ENCODE assay signal across 11 cellular contexts in genomic region chr7:120064565-120064964, GRCh38.
DNase-seq lines count a peak whose midpoint lies in the region; ATAC-seq and TF ChIP-seq lines count a peak whose summit lies in the region.
"Had no signal": no experiment of that assay in that cellular context is flagged by ENCODE, and none has a peak within 500 bp of the region (broad histone marks: within the 10 kb centered on the region; RNA-seq: fewer than 3 reads in every experiment).

No MANE protein-coding gene starts in this region.

- no peaks in the 10 kb centered on the region for H3F3A ChIP-seq in SK-N-SH (replicated peaks; ENCODE audit: insufficient read depth)

- TF ChIP-seq CTCF in cardiac fibroblast (IDR thresholded peaks at IDR 0.05; ENCODE audit: low read depth, low read length): no peak
- TF ChIP-seq CTCF in SK-N-SH (IDR thresholded peaks at IDR 0.05): no peak

- H3K27ac ChIP-seq in SK-N-SH (ENCODE audit: low read depth in 2 of 2, low read length in 1 of 2): no peak overlapping the region

- TF ChIP-seq EP300 in SK-N-SH (IDR thresholded peaks at IDR 0.05; ENCODE audit: borderline replicate concordance in 1 of 2, low read depth in 1 of 2, low read length in 1 of 2): no peak

- CTCF ChIA-PET in SK-N-SH (lab: Yijun Ruan, JAX): no interaction called here

- H3K4me3 ChIP-seq in cardiac fibroblast (replicated peaks in 1 of 2; ENCODE audit: low read depth in 2 of 2, low read length in 2 of 2): no peak overlapping the region
- no peak overlapping the region for H3K4me3 ChIP-seq in SK-N-SH (ENCODE audit: low read depth in 2 of 2, low read length in 1 of 2)
- no peak overlapping the region for H3K4me3 ChIP-seq in H7 (ENCODE audit: insufficient read depth, low read depth, low read length)

- H3K4me2 ChIP-seq in SK-N-SH: no peak overlapping the region

- no peaks in the 10 kb centered on the region for H3K79me2 ChIP-seq in SK-N-SH (ENCODE audit: insufficient read depth)

- peak; percentile 15 for DNase-seq in AG08396 (ENCODE audit: low spot score)
- peak; percentile 81 to 92 for DNase-seq in cardiac fibroblast (ENCODE audit: low read depth in 2 of 2)
- DNase-seq in D341Med (ENCODE audit: low spot score): no peak
- no peak for DNase-seq in SK-N-SH
- no peak for DNase-seq in H7
- no peak for DNase-seq in NCI-H510A treated with DMSO at 0.1 percent for 48 hours (lab: John Stamatoyannopoulos, UW)
- DNase-seq: activated CD8-positive, alpha-beta T cell treated with anti-CD3 and anti-CD28 coated beads for 36 hours; islet precursor cell; stimulated activated naive CD4-positive, alpha-beta T cell treated with Interleukin-2 at 50 U/mL for 16 hours had no signal

- H3K4me1 ChIP-seq in SK-N-SH (ENCODE audit: control insufficient read depth in 1 of 2, insufficient read depth in 2 of 2, low read depth in 1 of 2, low read length in 1 of 2): no peaks in the 10 kb centered on the region

- no peaks in the 10 kb centered on the region for H3K27me3 ChIP-seq in SK-N-SH (ENCODE audit: insufficient read depth)
- H3K27me3 ChIP-seq in H7 (ENCODE audit: control insufficient read depth, insufficient read depth, low read length): no peaks in the 10 kb centered on the region

- no peaks in the 10 kb centered on the region for H4K20me1 ChIP-seq in SK-N-SH (ENCODE audit: insufficient read depth)

- POLR2A ChIA-PET in SK-N-SH (lab: Yijun Ruan, JAX): no interaction called here

- H3K36me3 ChIP-seq in SK-N-SH (replicated peaks in 1 of 2; ENCODE audit: control insufficient read depth in 1 of 2, insufficient read depth in 2 of 2, low read length in 1 of 2) (no peaks in the 10 kb centered on the region), H7 (replicated peaks; ENCODE audit: control insufficient read depth, insufficient read depth, low read length) (no peaks in the 10 kb centered on the region)

- peak; percentile 59 for ATAC-seq in GM19438 (IDR thresholded peaks at IDR 0.05; ENCODE audit: low read depth, unreplicated experiment)
- ATAC-seq in HG03060 (IDR thresholded peaks at IDR 0.05; ENCODE audit: low read depth, unreplicated experiment): peak; percentile 56
- ATAC-seq: activated CD8-positive, alpha-beta T cell treated with anti-CD3 and anti-CD28 coated beads for 36 hours had no signal

- no peaks in the 10 kb centered on the region for H3K9me2 ChIP-seq in SK-N-SH

- H3K9ac ChIP-seq in SK-N-SH: no peak overlapping the region

- no peak for TF ChIP-seq RAD21 in SK-N-SH (IDR thresholded peaks at IDR 0.05; ENCODE audit: low read length)

- H2AFZ ChIP-seq in SK-N-SH (ENCODE audit: low read depth): no peak overlapping the region

- H3K9me3 ChIP-seq in SK-N-SH: no peaks in the 10 kb centered on the region

TF ChIP-seq in SK-N-SH, 30 proteins besides CTCF, POLR2A, EP300 and RAD21:
- TF ChIP-seq SIN3A (IDR thresholded peaks at IDR 0.05; ENCODE audit: borderline replicate concordance, low read depth, low read length): no peak
- TF ChIP-seq REST (IDR thresholded peaks at IDR 0.05; ENCODE audit: low read depth, low read length): no peak
- TF ChIP-seq MEF2A (IDR thresholded peaks at IDR 0.05; ENCODE audit: borderline replicate concordance, low read depth): no peak
- TF ChIP-seq TAF1 (IDR thresholded peaks at IDR 0.05; ENCODE audit: borderline replicate concordance, low read depth, low read length): no peak
- TF ChIP-seq, protein P1, sequence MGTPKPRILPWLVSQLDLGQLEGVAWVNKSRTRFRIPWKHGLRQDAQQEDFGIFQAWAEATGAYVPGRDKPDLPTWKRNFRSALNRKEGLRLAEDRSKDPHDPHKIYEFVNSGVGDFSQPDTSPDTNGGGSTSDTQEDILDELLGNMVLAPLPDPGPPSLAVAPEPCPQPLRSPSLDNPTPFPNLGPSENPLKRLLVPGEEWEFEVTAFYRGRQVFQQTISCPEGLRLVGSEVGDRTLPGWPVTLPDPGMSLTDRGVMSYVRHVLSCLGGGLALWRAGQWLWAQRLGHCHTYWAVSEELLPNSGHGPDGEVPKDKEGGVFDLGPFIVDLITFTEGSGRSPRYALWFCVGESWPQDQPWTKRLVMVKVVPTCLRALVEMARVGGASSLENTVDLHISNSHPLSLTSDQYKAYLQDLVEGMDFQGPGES (IDR thresholded peaks at IDR 0.05; ENCODE audit: low read depth, low read length): no peak
- TF ChIP-seq NRF1 (IDR thresholded peaks at IDR 0.05; ENCODE audit: low read depth, low read length): no peak
- no peak for TF ChIP-seq SMC3 (IDR thresholded peaks at IDR 0.05; ENCODE audit: low read depth, low read length)
- no peak for TF ChIP-seq TEAD4 (IDR thresholded peaks at IDR 0.05; ENCODE audit: borderline replicate concordance, insufficient read depth)
- no peak for TF ChIP-seq NFIC (IDR thresholded peaks at IDR 0.05; ENCODE audit: borderline replicate concordance)
- no peak for TF ChIP-seq RFX5 (IDR thresholded peaks at IDR 0.05; ENCODE audit: low read length)
- TF ChIP-seq GABPA (IDR thresholded peaks at IDR 0.05; ENCODE audit: low read depth): no peak
- no peak for TF ChIP-seq YY1 (IDR thresholded peaks at IDR 0.05; ENCODE audit: low read depth)
- no peak for TF ChIP-seq JUND (IDR thresholded peaks at IDR 0.05)
- no peak for TF ChIP-seq FOSL2 (IDR thresholded peaks at IDR 0.05; ENCODE audit: borderline replicate concordance, low read depth)
- no peak for TF ChIP-seq POLR2AphosphoS5 (IDR thresholded peaks at IDR 0.05; ENCODE audit: low read depth, low read length)
- TF ChIP-seq FOXJ3 (CRISPR knock-in tag; IDR thresholded peaks at IDR 0.05): no peak
- TF ChIP-seq USF2 (IDR thresholded peaks at IDR 0.05; ENCODE audit: borderline replicate concordance, low read depth, low read length): no peak

Comparison
In these comparisons a context has a peak if more than half of its experiments do, and no peak if none do; other contexts are left out.
1. DNase-seq: peak in AG08396 (single experiment) and cardiac fibroblast (2 of 2); none in D341Med (single experiment), SK-N-SH (single experiment), H7 (single experiment) and NCI-H510A treated with DMSO at 0.1 percent for 48 hours (single experiment).